Comparison of ENCODE assay signal across 8 cellular contexts in the genomic region with DNA sequence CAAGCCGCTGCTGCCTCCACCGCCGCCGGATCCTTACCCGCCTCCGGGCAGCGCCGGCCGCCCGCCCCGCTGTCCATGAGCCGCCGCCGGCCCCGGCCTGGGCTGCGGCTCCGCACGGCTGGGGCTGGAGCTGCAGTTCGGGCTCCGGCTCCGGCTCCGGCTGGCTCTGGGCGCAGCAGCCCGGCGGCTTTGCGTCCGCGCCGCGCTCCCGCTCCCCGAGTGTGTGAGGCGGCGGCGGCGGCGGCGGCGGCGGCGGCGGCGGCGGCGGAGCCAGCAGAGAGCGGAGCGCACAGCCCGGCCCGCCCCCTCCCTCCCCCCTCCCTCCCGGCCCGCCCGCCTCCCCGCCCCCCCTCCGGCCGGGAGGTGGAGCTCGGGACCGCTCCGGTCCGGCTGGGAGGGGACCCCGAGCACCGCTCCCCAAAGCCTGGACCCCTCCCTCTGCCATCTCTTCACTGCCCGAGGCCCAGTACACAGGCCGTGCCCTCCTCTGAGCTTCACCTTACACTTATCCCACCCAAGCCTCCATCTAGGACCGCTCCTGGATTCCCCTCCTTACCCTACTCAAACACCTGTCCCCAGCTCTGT. TPM values are rescaled to one million over a fixed set of nuclear protein-coding genes. Genes with fewer than 3 reads are reported as not detected.
A peak's percentile ranks its signal among the peaks of the same experiment; 100 is the strongest.
DNase-seq lines count a peak whose midpoint lies in the region; ATAC-seq and TF ChIP-seq lines count a peak whose summit lies in the region.

PCDH1 (minus strand) TSS at position 225 of the 585 bp plus-strand sequence; CDS start at position 77, 148 bp downstream.

- DNase-seq in Caco-2 (peak in 1 of 2 experiments; percentile 48), MG63 (peak; percentile 49), Right ventricle myocardium superior (peak; percentile 60), NCI-H446 treated with DMSO at 0.1 percent for 48 hours (lab: John Stamatoyannopoulos, UW) (no peak)
- peak; percentile 23 for DNase-seq in activated naive CD8-positive, alpha-beta T cell treated with anti-CD3 and anti-CD28 coated beads, Interleukin-2, amount 50 U/mL, for 24 hours
- DNase-seq in activated effector memory CD4-positive, alpha-beta T cell treated with anti-CD3 and anti-CD28 coated beads, Interleukin-2, amount 50 U/mL, for 16 hours, result no peak
- DNase-seq in effector CD8-positive, alpha-beta T cell (lab: John Stamatoyannopoulos, UW), result no peak

- peaks cover 33% of the 10 kb centered on the region for H3K4me1 Mint-ChIP-seq in Caco-2 (ENCODE audit: low read depth, unreplicated experiment)
- peaks cover 20% of the 10 kb centered on the region for H3K4me1 Mint-ChIP-seq in activated naive CD8-positive, alpha-beta T cell treated with anti-CD3 and anti-CD28 coated beads, Interleukin-2, amount 50 U/mL, for 24 hours

- peak; percentile 25 for ATAC-seq in activated naive CD8-positive, alpha-beta T cell treated with anti-CD3 and anti-CD28 coated beads, Interleukin-2, amount 50 U/mL, for 24 hours
- ATAC-seq in Right ventricle myocardium superior (ENCODE audit: poor library complexity), result peak; percentile 71

- POLR2A ChIA-PET in Caco-2 (lab: Charles Lee), result interaction anchor here (1.4 kb wide), 1 partner anchor 28 kb away, joined by 4 read pairs; no protein-coding TSS in a partner anchor

- intact Hi-C loops in Caco-2 (cut with micrococcal nuclease; ENCODE audit: unreplicated experiment), result loop anchor here (2.0 kb wide), 1 partner anchor 115 kb away; no protein-coding TSS in a partner anchor
- intact Hi-C loops in Right ventricle myocardium superior (cut with DNase I), result loop anchor here (2.0 to 5.0 kb wide), 2 partner anchors 66 to 175 kb away; no protein-coding TSS in a partner anchor

- H3K4me3 ChIP-seq in Caco-2 (ENCODE audit: low read depth, low read length), result peak within 1 kb of the TSS; percentile 60
- peak within 1 kb of the TSS; percentile 41 for H3K4me3 ChIP-seq in MG63
- peak within 1 kb of the TSS; percentile 34 to 35 for H3K4me3 ChIP-seq in neutrophil (ENCODE audit: low read depth in 1 of 2, low read length in 1 of 2)

- H3K36me3 ChIP-seq in Caco-2 (ENCODE audit: control insufficient read depth, insufficient read depth, low read length), result no peaks in the 10 kb centered on the region; the same call in 1 of the 2 replicates
- H3K36me3 ChIP-seq in MG63, result no peaks in the 10 kb centered on the region
- H3K36me3 ChIP-seq in neutrophil, result no peaks in the 10 kb centered on the region

- H3K9me3 Mint-ChIP-seq in Caco-2 (ENCODE audit: unreplicated experiment), result no peaks in the 10 kb centered on the region
- H3K9me3 Mint-ChIP-seq in activated naive CD8-positive, alpha-beta T cell treated with anti-CD3 and anti-CD28 coated beads, Interleukin-2, amount 50 U/mL, for 24 hours, result no peaks in the 10 kb centered on the region

- TF ChIP-seq CTCF in Caco-2 (IDR thresholded peaks at IDR 0.05; ENCODE audit: insufficient read depth in 1 of 2, low read depth in 1 of 2, low read length in 1 of 2, severe bottlenecking in 1 of 2, unreplicated experiment in 1 of 2), result no peak
- no peak for TF ChIP-seq CTCF in neutrophil (IDR thresholded peaks at IDR 0.05)

- H3K36me3 Mint-ChIP-seq in Caco-2 (ENCODE audit: insufficient read depth, unreplicated experiment), result peaks cover 7% of the 10 kb centered on the region
- H3K36me3 Mint-ChIP-seq in activated naive CD8-positive, alpha-beta T cell treated with anti-CD3 and anti-CD28 coated beads, Interleukin-2, amount 50 U/mL, for 24 hours (ENCODE audit: low read depth), result no peaks in the 10 kb centered on the region

- H3K27me3 Mint-ChIP-seq in Caco-2 (ENCODE audit: insufficient read depth, unreplicated experiment), result peaks cover 24% of the 10 kb centered on the region
- peaks cover 84% of the 10 kb centered on the region for H3K27me3 Mint-ChIP-seq in activated naive CD8-positive, alpha-beta T cell treated with anti-CD3 and anti-CD28 coated beads, Interleukin-2, amount 50 U/mL, for 24 hours

- CTCF ChIA-PET in Caco-2 (lab: Charles Lee), result interaction anchor here (0.6 to 3.9 kb wide), 26 partner anchors 13 to 209 kb away, joined by 3 to 54 read pairs (median 6); partner anchors contain the start of gene DELE1

- no peaks in the 10 kb centered on the region for H3K9me3 ChIP-seq in Caco-2
- no peaks in the 10 kb centered on the region for H3K9me3 ChIP-seq in MG63
- no peaks in the 10 kb centered on the region for H3K9me3 ChIP-seq in neutrophil

- peak within 1 kb of the TSS; percentile 77 for H3K4me3 Mint-ChIP-seq in Caco-2 (ENCODE audit: unreplicated experiment)
- peak within 1 kb of the TSS; percentile 78 for H3K4me3 Mint-ChIP-seq in activated naive CD8-positive, alpha-beta T cell treated with anti-CD3 and anti-CD28 coated beads, Interleukin-2, amount 50 U/mL, for 24 hours

- peaks cover 37% of the 10 kb centered on the region for H3K4me1 ChIP-seq in Caco-2
- H3K4me1 ChIP-seq in neutrophil (ENCODE audit: control insufficient read depth in 1 of 2, insufficient read depth in 1 of 2, low read depth in 1 of 2, low read length in 1 of 2), result peaks cover 16 to 17% of the 10 kb centered on the region in 2 experiments

- BruUV-seq in Caco-2 (replicated peaks; lab: Mats Ljungman, UMichigan), result no TSS peak

- peaks cover 5% of the 10 kb centered on the region for H3K27me3 ChIP-seq in Caco-2 (replicated peaks; ENCODE audit: control insufficient read depth, insufficient read depth, low read length)
- H3K27me3 ChIP-seq in MG63, result peaks cover 69% of the 10 kb centered on the region
- H3K27me3 ChIP-seq in neutrophil, result peaks cover 100% of the 10 kb centered on the region

- no peak within 1 kb of the TSS for H3K27ac ChIP-seq in neutrophil

- no peak within 1 kb of the TSS for H3K27ac Mint-ChIP-seq in Caco-2 (ENCODE audit: unreplicated experiment)
- H3K27ac Mint-ChIP-seq in activated naive CD8-positive, alpha-beta T cell treated with anti-CD3 and anti-CD28 coated beads, Interleukin-2, amount 50 U/mL, for 24 hours, result no peak within 1 kb of the TSS

RNA-seq across cellular contexts. Expression of gene PCDH1, which starts in this region (rescaled TPM):
- total RNA-seq in Caco-2 (2022) (1.5 and 1.8 TPM in 2 replicates), Right ventricle myocardium superior (15.8 TPM)
- total RNA-seq in MG63 (2014; rRNA removed; shearing (Covaris generic); ENCODE audit: low replicate concordance), result 3.8 and 12.8 TPM in 2 replicates

Comparison
In these comparisons a context has a peak if more than half of its experiments do, and no peak if none do; other contexts are left out.
1. DNase-seq: peak in MG63 (single experiment), activated naive CD8-positive, alpha-beta T cell treated with anti-CD3 and anti-CD28 coated beads, Interleukin-2, amount 50 U/mL, for 24 hours (single experiment) and Right ventricle myocardium superior (single experiment); none in activated effector memory CD4-positive, alpha-beta T cell treated with anti-CD3 and anti-CD28 coated beads, Interleukin-2, amount 50 U/mL, for 16 hours (single experiment), NCI-H446 treated with DMSO at 0.1 percent for 48 hours (single experiment) and effector CD8-positive, alpha-beta T cell (single experiment).
2. Peak in every context shown above with its lines, with median percentiles within 50 percentile points of each other: H3K4me3 ChIP-seq.